ENCODE assay signal across 1 cellular context in the genomic region with DNA sequence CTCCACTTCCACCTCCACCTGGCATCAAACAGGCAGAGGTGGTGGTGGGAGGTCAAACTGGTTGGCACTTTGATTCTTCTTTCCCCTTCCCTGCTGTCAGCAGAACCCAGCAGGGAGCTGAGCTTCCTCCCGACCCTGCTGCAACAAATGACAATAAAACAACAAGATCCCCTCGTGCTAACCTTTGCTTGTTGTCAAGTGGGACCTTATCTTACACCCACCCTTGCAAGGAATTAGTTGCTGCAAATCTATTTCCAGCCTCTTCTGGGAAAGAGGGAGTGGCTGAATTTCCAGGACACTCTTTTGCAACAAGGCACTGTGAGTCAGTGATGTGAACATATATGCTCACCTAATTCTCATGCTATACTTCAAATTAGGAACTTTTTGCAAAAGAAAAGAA.
TF ChIP-seq lines count a peak whose summit lies in the region.

No MANE protein-coding gene starts in this region.

TF ChIP-seq in WTC11, 78 proteins besides CTCF, POLR2A, EP300 and RAD21 (continued from another document):
- TF ChIP-seq, protein P1, sequence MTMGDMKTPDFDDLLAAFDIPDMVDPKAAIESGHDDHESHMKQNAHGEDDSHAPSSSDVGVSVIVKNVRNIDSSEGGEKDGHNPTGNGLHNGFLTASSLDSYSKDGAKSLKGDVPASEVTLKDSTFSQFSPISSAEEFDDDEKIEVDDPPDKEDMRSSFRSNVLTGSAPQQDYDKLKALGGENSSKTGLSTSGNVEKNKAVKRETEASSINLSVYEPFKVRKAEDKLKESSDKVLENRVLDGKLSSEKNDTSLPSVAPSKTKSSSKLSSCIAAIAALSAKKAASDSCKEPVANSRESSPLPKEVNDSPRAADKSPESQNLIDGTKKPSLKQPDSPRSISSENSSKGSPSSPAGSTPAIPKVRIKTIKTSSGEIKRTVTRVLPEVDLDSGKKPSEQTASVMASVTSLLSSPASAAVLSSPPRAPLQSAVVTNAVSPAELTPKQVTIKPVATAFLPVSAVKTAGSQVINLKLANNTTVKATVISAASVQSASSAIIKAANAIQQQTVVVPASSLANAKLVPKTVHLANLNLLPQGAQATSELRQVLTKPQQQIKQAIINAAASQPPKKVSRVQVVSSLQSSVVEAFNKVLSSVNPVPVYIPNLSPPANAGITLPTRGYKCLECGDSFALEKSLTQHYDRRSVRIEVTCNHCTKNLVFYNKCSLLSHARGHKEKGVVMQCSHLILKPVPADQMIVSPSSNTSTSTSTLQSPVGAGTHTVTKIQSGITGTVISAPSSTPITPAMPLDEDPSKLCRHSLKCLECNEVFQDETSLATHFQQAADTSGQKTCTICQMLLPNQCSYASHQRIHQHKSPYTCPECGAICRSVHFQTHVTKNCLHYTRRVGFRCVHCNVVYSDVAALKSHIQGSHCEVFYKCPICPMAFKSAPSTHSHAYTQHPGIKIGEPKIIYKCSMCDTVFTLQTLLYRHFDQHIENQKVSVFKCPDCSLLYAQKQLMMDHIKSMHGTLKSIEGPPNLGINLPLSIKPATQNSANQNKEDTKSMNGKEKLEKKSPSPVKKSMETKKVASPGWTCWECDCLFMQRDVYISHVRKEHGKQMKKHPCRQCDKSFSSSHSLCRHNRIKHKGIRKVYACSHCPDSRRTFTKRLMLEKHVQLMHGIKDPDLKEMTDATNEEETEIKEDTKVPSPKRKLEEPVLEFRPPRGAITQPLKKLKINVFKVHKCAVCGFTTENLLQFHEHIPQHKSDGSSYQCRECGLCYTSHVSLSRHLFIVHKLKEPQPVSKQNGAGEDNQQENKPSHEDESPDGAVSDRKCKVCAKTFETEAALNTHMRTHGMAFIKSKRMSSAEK (CRISPR knock-in tag; IDR thresholded peaks at IDR 0.05; ENCODE audit: borderline replicate concordance), result no peak
